In the genomic region with DNA sequence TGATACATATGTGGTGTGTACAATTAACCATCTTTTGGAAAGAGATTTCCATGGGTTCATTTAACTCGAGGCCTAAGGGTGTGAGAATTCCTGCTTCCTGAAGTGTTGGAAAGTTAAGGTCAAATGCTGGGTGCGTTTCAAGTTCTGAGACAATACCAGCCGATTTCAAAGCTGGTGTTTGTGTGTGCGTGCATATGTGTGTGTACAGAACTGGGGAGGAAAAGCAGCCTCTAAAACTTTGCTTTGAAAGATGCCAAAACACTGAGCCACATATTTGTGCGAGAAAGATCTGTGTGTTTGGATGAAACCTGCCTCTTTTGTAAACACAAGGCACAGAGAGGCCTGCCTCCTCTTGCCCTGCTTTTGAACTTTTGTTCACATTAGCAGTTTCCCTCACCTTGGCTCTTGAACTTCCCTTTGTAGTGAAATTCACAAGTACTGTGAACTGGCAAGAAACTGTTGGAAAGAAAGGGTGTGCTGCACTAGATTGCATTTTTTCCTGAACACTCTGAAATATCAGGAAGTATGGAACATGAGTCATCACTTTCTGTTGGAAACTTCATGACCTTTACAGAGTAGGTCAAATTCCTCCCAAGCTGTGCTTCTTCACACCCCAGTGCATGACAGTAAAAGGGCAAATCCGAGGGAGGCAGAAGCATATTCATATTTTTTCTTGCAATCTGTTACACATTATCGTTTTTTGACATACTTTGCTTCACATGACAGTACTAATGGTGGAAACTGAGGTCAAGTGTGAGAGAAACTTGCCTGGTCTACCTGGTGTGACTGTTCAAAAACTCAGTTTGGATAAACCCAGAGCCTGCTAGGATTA, we compare ENCODE assay signal across 1 cellular context.
TF ChIP-seq lines count a peak whose summit lies in the region.

No MANE protein-coding gene starts in this region.

TF ChIP-seq in HepG2, 621 proteins besides CTCF, POLR2A, EP300 and RAD21 (continued from another document and continues in another):
- TF ChIP-seq, protein P1, sequence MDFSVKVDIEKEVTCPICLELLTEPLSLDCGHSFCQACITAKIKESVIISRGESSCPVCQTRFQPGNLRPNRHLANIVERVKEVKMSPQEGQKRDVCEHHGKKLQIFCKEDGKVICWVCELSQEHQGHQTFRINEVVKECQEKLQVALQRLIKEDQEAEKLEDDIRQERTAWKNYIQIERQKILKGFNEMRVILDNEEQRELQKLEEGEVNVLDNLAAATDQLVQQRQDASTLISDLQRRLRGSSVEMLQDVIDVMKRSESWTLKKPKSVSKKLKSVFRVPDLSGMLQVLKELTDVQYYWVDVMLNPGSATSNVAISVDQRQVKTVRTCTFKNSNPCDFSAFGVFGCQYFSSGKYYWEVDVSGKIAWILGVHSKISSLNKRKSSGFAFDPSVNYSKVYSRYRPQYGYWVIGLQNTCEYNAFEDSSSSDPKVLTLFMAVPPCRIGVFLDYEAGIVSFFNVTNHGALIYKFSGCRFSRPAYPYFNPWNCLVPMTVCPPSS (IDR thresholded peaks at IDR 0.05): no peak
- peak; percentile 50 for TF ChIP-seq DBP (CRISPR knock-in tag; IDR thresholded peaks at IDR 0.05; ENCODE audit: not compliant biosample characterization)
- no peak for TF ChIP-seq RFX1 (IDR thresholded peaks at IDR 0.05)
- TF ChIP-seq MXD4 (CRISPR knock-in tag; IDR thresholded peaks at IDR 0.05): 0 out of 2 replicates have a peak, but pooled peaks have one; percentile 55
- no peak for TF ChIP-seq PCBP2 (optimal IDR thresholded peaks at IDR 0.05; ENCODE audit: low read depth, low read length, poor library complexity, severe bottlenecking)
- TF ChIP-seq ATF6 (CRISPR knock-in tag; conservative IDR thresholded peaks at IDR 0.05): no peak; the same call in 1 of the 2 replicates
- TF ChIP-seq, protein P2, sequence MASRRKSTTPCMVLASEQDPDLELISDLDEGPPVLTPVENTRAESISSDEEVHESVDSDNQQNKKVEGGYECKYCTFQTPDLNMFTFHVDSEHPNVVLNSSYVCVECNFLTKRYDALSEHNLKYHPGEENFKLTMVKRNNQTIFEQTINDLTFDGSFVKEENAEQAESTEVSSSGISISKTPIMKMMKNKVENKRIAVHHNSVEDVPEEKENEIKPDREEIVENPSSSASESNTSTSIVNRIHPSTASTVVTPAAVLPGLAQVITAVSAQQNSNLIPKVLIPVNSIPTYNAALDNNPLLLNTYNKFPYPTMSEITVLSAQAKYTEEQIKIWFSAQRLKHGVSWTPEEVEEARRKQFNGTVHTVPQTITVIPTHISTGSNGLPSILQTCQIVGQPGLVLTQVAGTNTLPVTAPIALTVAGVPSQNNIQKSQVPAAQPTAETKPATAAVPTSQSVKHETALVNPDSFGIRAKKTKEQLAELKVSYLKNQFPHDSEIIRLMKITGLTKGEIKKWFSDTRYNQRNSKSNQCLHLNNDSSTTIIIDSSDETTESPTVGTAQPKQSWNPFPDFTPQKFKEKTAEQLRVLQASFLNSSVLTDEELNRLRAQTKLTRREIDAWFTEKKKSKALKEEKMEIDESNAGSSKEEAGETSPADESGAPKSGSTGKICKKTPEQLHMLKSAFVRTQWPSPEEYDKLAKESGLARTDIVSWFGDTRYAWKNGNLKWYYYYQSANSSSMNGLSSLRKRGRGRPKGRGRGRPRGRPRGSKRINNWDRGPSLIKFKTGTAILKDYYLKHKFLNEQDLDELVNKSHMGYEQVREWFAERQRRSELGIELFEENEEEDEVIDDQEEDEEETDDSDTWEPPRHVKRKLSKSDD (CRISPR knock-in tag; IDR thresholded peaks at IDR 0.05; ENCODE audit: low read depth): 0 out of 2 replicates have a peak, but pooled peaks have one; percentile 48
- no peak for TF ChIP-seq ATM (IDR thresholded peaks at IDR 0.05; ENCODE audit: borderline replicate concordance)
- TF ChIP-seq, protein P3, sequence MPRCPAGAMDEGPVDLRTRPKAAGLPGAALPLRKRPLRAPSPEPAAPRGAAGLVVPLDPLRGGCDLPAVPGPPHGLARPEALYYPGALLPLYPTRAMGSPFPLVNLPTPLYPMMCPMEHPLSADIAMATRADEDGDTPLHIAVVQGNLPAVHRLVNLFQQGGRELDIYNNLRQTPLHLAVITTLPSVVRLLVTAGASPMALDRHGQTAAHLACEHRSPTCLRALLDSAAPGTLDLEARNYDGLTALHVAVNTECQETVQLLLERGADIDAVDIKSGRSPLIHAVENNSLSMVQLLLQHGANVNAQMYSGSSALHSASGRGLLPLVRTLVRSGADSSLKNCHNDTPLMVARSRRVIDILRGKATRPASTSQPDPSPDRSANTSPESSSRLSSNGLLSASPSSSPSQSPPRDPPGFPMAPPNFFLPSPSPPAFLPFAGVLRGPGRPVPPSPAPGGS (CRISPR knock-in tag; IDR thresholded peaks at IDR 0.05): no peak
- peak; percentile 98 for TF ChIP-seq ELF3 (CRISPR knock-in tag; IDR thresholded peaks at IDR 0.05)
- TF ChIP-seq DDIT3 (CRISPR knock-in tag; IDR thresholded peaks at IDR 0.05): no peak
- TF ChIP-seq HMGA1 (CRISPR knock-in tag; conservative IDR thresholded peaks at IDR 0.05): no peak
- TF ChIP-seq CBFB (CRISPR knock-in tag; IDR thresholded peaks at IDR 0.05): peak; percentile 85
- peak; percentile 88 for TF ChIP-seq PPARG (CRISPR knock-in tag; conservative IDR thresholded peaks at IDR 0.05)
- TF ChIP-seq HDAC6 (IDR thresholded peaks at IDR 0.05; ENCODE audit: low read depth, low read length): no peak
- no peak for TF ChIP-seq ZNF768 (CRISPR knock-in tag; IDR thresholded peaks at IDR 0.05)
- no peak for TF ChIP-seq TAF1 (CRISPR knock-in tag; IDR thresholded peaks at IDR 0.05)
- TF ChIP-seq, protein P4, sequence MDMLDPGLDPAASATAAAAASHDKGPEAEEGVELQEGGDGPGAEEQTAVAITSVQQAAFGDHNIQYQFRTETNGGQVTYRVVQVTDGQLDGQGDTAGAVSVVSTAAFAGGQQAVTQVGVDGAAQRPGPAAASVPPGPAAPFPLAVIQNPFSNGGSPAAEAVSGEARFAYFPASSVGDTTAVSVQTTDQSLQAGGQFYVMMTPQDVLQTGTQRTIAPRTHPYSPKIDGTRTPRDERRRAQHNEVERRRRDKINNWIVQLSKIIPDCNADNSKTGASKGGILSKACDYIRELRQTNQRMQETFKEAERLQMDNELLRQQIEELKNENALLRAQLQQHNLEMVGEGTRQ (IDR thresholded peaks at IDR 0.05; ENCODE audit: low read depth, low read length): no peak
- TF ChIP-seq, protein P4 (CRISPR knock-in tag; IDR thresholded peaks at IDR 0.05; ENCODE audit: borderline replicate concordance): no peak
- no peak for TF ChIP-seq KLF12 (CRISPR knock-in tag; IDR thresholded peaks at IDR 0.05; ENCODE audit: borderline replicate concordance)
- peak; percentile 79 for TF ChIP-seq ZBTB33 (CRISPR knock-in tag; IDR thresholded peaks at IDR 0.05)
- peak; percentile 81 for TF ChIP-seq BORCS8-MEF2B (CRISPR knock-in tag; IDR thresholded peaks at IDR 0.05)
- peak; percentile 78; the same call in 1 of the 2 replicates for TF ChIP-seq SNAPC2 (CRISPR knock-in tag; IDR thresholded peaks at IDR 0.05)
- TF ChIP-seq HBP1 (CRISPR knock-in tag; IDR thresholded peaks at IDR 0.05; ENCODE audit: low read depth): no peak; the same call in 1 of the 2 replicates
- TF ChIP-seq WIZ (CRISPR knock-in tag; IDR thresholded peaks at IDR 0.05): 0 out of 2 replicates have a peak, but pooled peaks have one; percentile 24
- TF ChIP-seq, protein P5, sequence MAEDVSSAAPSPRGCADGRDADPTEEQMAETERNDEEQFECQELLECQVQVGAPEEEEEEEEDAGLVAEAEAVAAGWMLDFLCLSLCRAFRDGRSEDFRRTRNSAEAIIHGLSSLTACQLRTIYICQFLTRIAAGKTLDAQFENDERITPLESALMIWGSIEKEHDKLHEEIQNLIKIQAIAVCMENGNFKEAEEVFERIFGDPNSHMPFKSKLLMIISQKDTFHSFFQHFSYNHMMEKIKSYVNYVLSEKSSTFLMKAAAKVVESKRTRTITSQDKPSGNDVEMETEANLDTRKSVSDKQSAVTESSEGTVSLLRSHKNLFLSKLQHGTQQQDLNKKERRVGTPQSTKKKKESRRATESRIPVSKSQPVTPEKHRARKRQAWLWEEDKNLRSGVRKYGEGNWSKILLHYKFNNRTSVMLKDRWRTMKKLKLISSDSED (CRISPR knock-in tag; IDR thresholded peaks at IDR 0.05): no peak
- TF ChIP-seq MED1 (CRISPR knock-in tag; IDR thresholded peaks at IDR 0.05): peak; percentile 97
- peak; percentile 66; the same call in 1 of the 2 replicates for TF ChIP-seq HMG20B (CRISPR knock-in tag; conservative IDR thresholded peaks at IDR 0.05)
- TF ChIP-seq ELK4 (CRISPR knock-in tag; IDR thresholded peaks at IDR 0.05; ENCODE audit: borderline replicate concordance): no peak
- peak; percentile 50; the same call in 1 of the 2 replicates for TF ChIP-seq CEBPB (IDR thresholded peaks at IDR 0.05; ENCODE audit: borderline replicate concordance, low read depth, low read length)
- no peak for TF ChIP-seq ZNF235 (CRISPR knock-in tag; IDR thresholded peaks at IDR 0.05; ENCODE audit: borderline replicate concordance)
- no peak for TF ChIP-seq ATRX (CRISPR knock-in tag; IDR thresholded peaks at IDR 0.05; ENCODE audit: borderline replicate concordance)
- TF ChIP-seq, protein P6, sequence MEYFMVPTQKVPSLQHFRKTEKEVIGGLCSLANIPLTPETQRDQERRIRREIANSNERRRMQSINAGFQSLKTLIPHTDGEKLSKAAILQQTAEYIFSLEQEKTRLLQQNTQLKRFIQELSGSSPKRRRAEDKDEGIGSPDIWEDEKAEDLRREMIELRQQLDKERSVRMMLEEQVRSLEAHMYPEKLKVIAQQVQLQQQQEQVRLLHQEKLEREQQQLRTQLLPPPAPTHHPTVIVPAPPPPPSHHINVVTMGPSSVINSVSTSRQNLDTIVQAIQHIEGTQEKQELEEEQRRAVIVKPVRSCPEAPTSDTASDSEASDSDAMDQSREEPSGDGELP (IDR thresholded peaks at IDR 0.05; ENCODE audit: borderline replicate concordance, low read depth): peak; percentile 53; the same call in 1 of the 2 replicates
- TF ChIP-seq HIVEP1 (CRISPR knock-in tag; IDR thresholded peaks at IDR 0.05): no peak
- peak; percentile 63; the same call in 1 of the 2 replicates for TF ChIP-seq ATF5 (CRISPR knock-in tag; IDR thresholded peaks at IDR 0.05; ENCODE audit: low read depth)
